In genomic region chrX:2516612-2517011, GRCh38 we compare ENCODE assay signal across 16 cellular contexts. TPM values are rescaled to one million over a fixed set of nuclear protein-coding genes. Genes with fewer than 3 reads are reported as not detected.
DNase-seq lines count a peak whose midpoint lies in the region; ATAC-seq and TF ChIP-seq lines count a peak whose summit lies in the region.
"Had no signal": no experiment of that assay in that cellular context is flagged by ENCODE, and none has a peak within 500 bp of the region (broad histone marks: within the 10 kb centered on the region; RNA-seq: fewer than 3 reads in every experiment).

No MANE protein-coding gene starts in this region.

- H3K36me3 Mint-ChIP-seq in neural progenitor cell = no peaks in the 10 kb centered on the region
- H3K36me3 Mint-ChIP-seq in immature natural killer cell = no peaks in the 10 kb centered on the region
- H3K36me3 Mint-ChIP-seq: CD4-positive, CD25-positive, alpha-beta regulatory T cell had no signal

- TF ChIP-seq CTCF in neural progenitor cell (IDR thresholded peaks at IDR 0.05) (no peak), body of pancreas (IDR thresholded peaks at IDR 0.05) (no peak)

- H3K27ac Mint-ChIP-seq in neural progenitor cell (peak overlapping the region; percentile 25), immature natural killer cell (no peak overlapping the region)
- H3K27ac Mint-ChIP-seq: activated T-helper 17 cell treated with anti-CD3 and anti-CD28 coated beads, Interleukin-2, amount 50 U/mL, for 72 hours had no signal

- peaks cover 14% of the 10 kb centered on the region for H3F3A ChIP-seq in neural progenitor cell (ENCODE audit: low read depth)

- H3K4me1 Mint-ChIP-seq in neural progenitor cell (peaks cover 28% of the 10 kb centered on the region), immature natural killer cell (no peaks in the 10 kb centered on the region)

- DNase-seq in neural progenitor cell (ENCODE audit: low spot score) (no peak), body of pancreas (no peak), immature natural killer cell (no peak), ACHN (no peak), T-helper 1 cell (no peak)
- DNase-seq: CD4-positive, CD25-positive, alpha-beta regulatory T cell; central memory CD4-positive, alpha-beta T cell; NCI-H446; SHP77; stimulated activated CD4-positive, alpha-beta T cell treated with anti-CD3 and anti-CD28 coated beads, Interleukin-1b, Interleukin-23, amount 100 ng/mL, for 48 hours had no signal

- H3K27me3 Mint-ChIP-seq in neural progenitor cell (ENCODE audit: insufficient read depth, low read depth) (peaks cover 5% of the 10 kb centered on the region), immature natural killer cell (ENCODE audit: low read depth in 3 of 3) (peaks cover 0 to 3% (median 1%) of the 10 kb centered on the region in 3 donors)

- intact Hi-C loops in body of pancreas (cut with DNase I) = no loop called here

- no peaks in the 10 kb centered on the region for H3K9me3 Mint-ChIP-seq in neural progenitor cell
- no peaks in the 10 kb centered on the region for H3K9me3 Mint-ChIP-seq in immature natural killer cell
- H3K9me3 Mint-ChIP-seq: activated T-helper 17 cell treated with anti-CD3 and anti-CD28 coated beads, Interleukin-2, amount 50 U/mL, for 72 hours; CD4-positive, CD25-positive, alpha-beta regulatory T cell; neural crest cell had no signal

- no peaks in the 10 kb centered on the region for H3K9me3 ChIP-seq in neural progenitor cell (ENCODE audit: low read depth)
- no peaks in the 10 kb centered on the region for H3K9me3 ChIP-seq in body of pancreas

- H4K20me1 ChIP-seq in neural progenitor cell (ENCODE audit: low read depth) = no peaks in the 10 kb centered on the region

- no peak overlapping the region for H3K27ac ChIP-seq in neural progenitor cell
- no peak overlapping the region for H3K27ac ChIP-seq in body of pancreas

- H3K79me2 ChIP-seq in neural progenitor cell (ENCODE audit: low read depth) = no peaks in the 10 kb centered on the region

- H3K4me3 ChIP-seq in neural progenitor cell (no peak overlapping the region), body of pancreas (no peak overlapping the region)

- WGBS in body of pancreas, 2 donors = 88 to 92% methylated on average over 5 of the region's 5 CpGs

- in situ Hi-C loops in ACHN (cut with HindIII; ENCODE audit: low pct_ligation_motif_present, low pct_unique_long_range_greater_than_20kb, low sequenced_read_pairs) = no loop called here

- H3K9ac ChIP-seq in neural progenitor cell = no peak overlapping the region

- H3K36me3 ChIP-seq in neural progenitor cell (no peaks in the 10 kb centered on the region), body of pancreas (replicated peaks in 1 of 2; ENCODE audit: insufficient read depth in 1 of 2, low read depth in 2 of 2) (no peaks in the 10 kb centered on the region)

- H3K4me3 Mint-ChIP-seq in neural progenitor cell = no peak overlapping the region
- H3K4me3 Mint-ChIP-seq in immature natural killer cell = no peak overlapping the region
- H3K4me3 Mint-ChIP-seq: activated T-helper 17 cell treated with anti-CD3 and anti-CD28 coated beads, Interleukin-2, amount 50 U/mL, for 72 hours; CD4-positive, CD25-positive, alpha-beta regulatory T cell; neural crest cell had no signal

- no peaks in the 10 kb centered on the region for H3K27me3 ChIP-seq in neural progenitor cell
- no peaks in the 10 kb centered on the region for H3K27me3 ChIP-seq in body of pancreas

- no peak overlapping the region for H2AFZ ChIP-seq in neural progenitor cell (replicated peaks)

- peaks cover 14% of the 10 kb centered on the region for H3K4me1 ChIP-seq in neural progenitor cell
- no peaks in the 10 kb centered on the region for H3K4me1 ChIP-seq in body of pancreas

- no peak for TF ChIP-seq POLR2A in body of pancreas (IDR thresholded peaks at IDR 0.05)

- peak; percentile 70 for ATAC-seq in GM18867 (IDR thresholded peaks at IDR 0.05; ENCODE audit: unreplicated experiment)
- peak; percentile 53 for ATAC-seq in GM21717 (IDR thresholded peaks at IDR 0.05; ENCODE audit: unreplicated experiment)
- ATAC-seq in HG03159 (IDR thresholded peaks at IDR 0.05; ENCODE audit: unreplicated experiment) = peak; percentile 46
- no peak for ATAC-seq in body of pancreas
- ATAC-seq: activated CD4-positive, CD25-positive, alpha-beta regulatory T cell treated with anti-CD3 and anti-CD28 coated beads, Interleukin-2, amount 50 U/mL, for 24 hours; activated T-helper 17 cell treated with anti-CD3 and anti-CD28 coated beads, Interleukin-2, amount 50 U/mL, for 72 hours had no signal

- peak overlapping the region; percentile 56 for H3K4me2 ChIP-seq in neural progenitor cell

RNA-seq across cellular contexts. Expression of gene DHRSX, which starts 15.8 kb away (rescaled TPM):
- total RNA-seq in neural progenitor cell (ENCODE audit: low replicate concordance) (25.6 and 31.8 TPM in 2 replicates), body of pancreas (10 to 100 TPM; 14.8 to 46.5 TPM)
- 10 to 100 TPM; 20.0 to 36.4 (median 23.2) TPM for polyA plus RNA-seq in immature natural killer cell

RNA-seq across cellular contexts. Expression of gene ZBED1, which starts 15.8 kb away (rescaled TPM):
- total RNA-seq in neural progenitor cell (ENCODE audit: low replicate concordance) = 36.9 and 37.0 TPM in 2 replicates
- total RNA-seq in body of pancreas = 10 to 100 TPM; 35.5 to 39.2 TPM
- 10 to 100 TPM; 23.7 to 48.1 (median 41.4) TPM for polyA plus RNA-seq in immature natural killer cell
